Comparison of ENCODE assay signal across 6 cellular contexts in genomic region chr19:42280761-42281174, GRCh38. TPM values are rescaled to one million over a fixed set of nuclear protein-coding genes. Genes with fewer than 3 reads are reported as not detected.
DNase-seq lines count a peak whose midpoint lies in the region; ATAC-seq and TF ChIP-seq lines count a peak whose summit lies in the region.

No MANE protein-coding gene starts in this region.

- H3K4me3 ChIP-seq in duodenal mucosa (ENCODE audit: low read depth in 1 of 2, low read length in 2 of 2) = peak overlapping the region; percentile 84 to 86

- H3K27ac ChIP-seq in duodenal mucosa (ENCODE audit: low read depth, low read length) = peak overlapping the region; percentile 60

- H3K9me3 Mint-ChIP-seq in activated CD8-positive, alpha-beta memory T cell treated with anti-CD3 and anti-CD28 coated beads, Interleukin-2, amount 10 ng/mL, durations not matched to agents 7 days and 5 days (ENCODE audit: low read depth) = no peaks in the 10 kb centered on the region

- DNase-seq in activated CD8-positive, alpha-beta memory T cell treated with anti-CD3 and anti-CD28 coated beads, Interleukin-2, amount 10 ng/mL, durations not matched to agents 7 days and 5 days = no peak
- no peak for DNase-seq in activated CD8-positive, alpha-beta memory T cell treated with anti-CD3 and anti-CD28 coated beads, Interleukin-2, amount 50 U/mL, for 48 hours
- DNase-seq in posterior cingulate gyrus (peak in 9 of 10 donors; percentile 52 to 91 (median 67)), GM13977 (ENCODE audit: low spot score) (no peak)

- H3K4me3 Mint-ChIP-seq in activated CD8-positive, alpha-beta memory T cell treated with anti-CD3 and anti-CD28 coated beads, Interleukin-2, amount 10 ng/mL, durations not matched to agents 7 days and 5 days = no peak overlapping the region

- H3K4me1 ChIP-seq in duodenal mucosa (ENCODE audit: control insufficient read depth in 1 of 2, insufficient read depth in 2 of 2, low read length in 2 of 2) = peaks cover 65 to 73% of the 10 kb centered on the region in 2 donors

- TF ChIP-seq CTCF in GM13977 (IDR thresholded peaks at IDR 0.05; ENCODE audit: extremely low read depth, insufficient read depth, missing control alignments) = no peak

- in situ Hi-C loops in GM13977 (cut with MboI; ENCODE audit: low pct_unique_long_range_greater_than_20kb, low sequenced_read_pairs, unreplicated experiment) = loop anchor here (25.0 kb wide), 1 partner anchor 168 kb away; no protein-coding TSS in a partner anchor

- peak overlapping the region; percentile 62 to 80 for H3K9ac ChIP-seq in duodenal mucosa (ENCODE audit: low read depth in 1 of 2, low read length in 2 of 2)

- no peaks in the 10 kb centered on the region for H3K9me3 ChIP-seq in duodenal mucosa (ENCODE audit: control insufficient read depth in 1 of 2, low read length in 2 of 2)

- intact Hi-C loops in posterior cingulate gyrus (cut with DNase I) = loop anchor here (2.0 kb wide), 1 partner anchor 26 kb away; the partner anchor contains the start of gene ERF

- peaks cover 49% of the 10 kb centered on the region for H3K4me1 Mint-ChIP-seq in activated CD8-positive, alpha-beta memory T cell treated with anti-CD3 and anti-CD28 coated beads, Interleukin-2, amount 10 ng/mL, durations not matched to agents 7 days and 5 days

- no peaks in the 10 kb centered on the region for H3K36me3 Mint-ChIP-seq in activated CD8-positive, alpha-beta memory T cell treated with anti-CD3 and anti-CD28 coated beads, Interleukin-2, amount 10 ng/mL, durations not matched to agents 7 days and 5 days

- CTCF ChIA-PET in activated CD8-positive, alpha-beta memory T cell treated with anti-CD3 and anti-CD28 coated beads, Interleukin-2, amount 10 ng/mL, durations not matched to agents 7 days and 5 days (lab: Charles Lee) = interaction anchor here (1.3 to 5.8 kb wide), 11 partner anchors 11 to 157 kb away, joined by 3 to 87 read pairs (median 8); partner anchors contain the start of genes CIC, GSK3A and POU2F2

- H3K27ac Mint-ChIP-seq in activated CD8-positive, alpha-beta memory T cell treated with anti-CD3 and anti-CD28 coated beads, Interleukin-2, amount 10 ng/mL, durations not matched to agents 7 days and 5 days = peak overlapping the region; percentile 76

- H3K36me3 ChIP-seq in duodenal mucosa (ENCODE audit: control insufficient read depth in 1 of 2, insufficient read depth in 2 of 2, low read length in 2 of 2) = peaks cover 0 to 11% of the 10 kb centered on the region in 2 donors

- peak; percentile 0 for ATAC-seq in activated CD8-positive, alpha-beta memory T cell treated with anti-CD3 and anti-CD28 coated beads, Interleukin-2, amount 10 ng/mL, durations not matched to agents 7 days and 5 days
- ATAC-seq in GM18870 (IDR thresholded peaks at IDR 0.05; ENCODE audit: unreplicated experiment) = no peak

- no peaks in the 10 kb centered on the region for H3K27me3 ChIP-seq in duodenal mucosa (ENCODE audit: control insufficient read depth in 1 of 2, insufficient read depth in 2 of 2, low read length in 2 of 2)

- H3K27me3 Mint-ChIP-seq in activated CD8-positive, alpha-beta memory T cell treated with anti-CD3 and anti-CD28 coated beads, Interleukin-2, amount 10 ng/mL, durations not matched to agents 7 days and 5 days = no peaks in the 10 kb centered on the region

RNA-seq across cellular contexts. Expression of gene CIC, which starts 11.7 kb away (rescaled TPM):
- 10 to 100 TPM; 67.3 to 77.3 TPM for total RNA-seq in activated CD8-positive, alpha-beta memory T cell treated with anti-CD3 and anti-CD28 coated beads, Interleukin-2, amount 10 ng/mL, durations not matched to agents 7 days and 5 days

RNA-seq across cellular contexts. Expression of gene PRR19, which starts 21.2 kb away (rescaled TPM):
- 1 to 10 TPM in 1 of 2 experiments, under 1 TPM in 1; 0.89 to 1.1 TPM for total RNA-seq in activated CD8-positive, alpha-beta memory T cell treated with anti-CD3 and anti-CD28 coated beads, Interleukin-2, amount 10 ng/mL, durations not matched to agents 7 days and 5 days

RNA-seq across cellular contexts. Expression of gene PAFAH1B3, which starts 21.7 kb away (rescaled TPM):
- total RNA-seq in activated CD8-positive, alpha-beta memory T cell treated with anti-CD3 and anti-CD28 coated beads, Interleukin-2, amount 10 ng/mL, durations not matched to agents 7 days and 5 days = 10 to 100 TPM; 38.0 to 38.9 TPM

RNA-seq across cellular contexts. Expression of gene ERF, which starts 25.8 kb away (rescaled TPM):
- 10 to 100 TPM; 43.5 to 58.7 TPM for total RNA-seq in activated CD8-positive, alpha-beta memory T cell treated with anti-CD3 and anti-CD28 coated beads, Interleukin-2, amount 10 ng/mL, durations not matched to agents 7 days and 5 days

RNA-seq across cellular contexts. Expression of gene TMEM145, which starts 32.3 kb away (rescaled TPM):
- total RNA-seq in activated CD8-positive, alpha-beta memory T cell treated with anti-CD3 and anti-CD28 coated beads, Interleukin-2, amount 10 ng/mL, durations not matched to agents 7 days and 5 days = 1 to 10 TPM in 1 of 2 experiments, under 1 TPM in 1; 0.15 to 1.1 TPM

Comparison
In these comparisons a context has a peak if more than half of its experiments do, and no peak if none do; other contexts are left out.
1. DNase-seq: peak in posterior cingulate gyrus (9 of 10); none in activated CD8-positive, alpha-beta memory T cell treated with anti-CD3 and anti-CD28 coated beads, Interleukin-2, amount 10 ng/mL, durations not matched to agents 7 days and 5 days (single experiment), activated CD8-positive, alpha-beta memory T cell treated with anti-CD3 and anti-CD28 coated beads, Interleukin-2, amount 50 U/mL, for 48 hours (single experiment) and GM13977 (single experiment).